In the genomic region with DNA sequence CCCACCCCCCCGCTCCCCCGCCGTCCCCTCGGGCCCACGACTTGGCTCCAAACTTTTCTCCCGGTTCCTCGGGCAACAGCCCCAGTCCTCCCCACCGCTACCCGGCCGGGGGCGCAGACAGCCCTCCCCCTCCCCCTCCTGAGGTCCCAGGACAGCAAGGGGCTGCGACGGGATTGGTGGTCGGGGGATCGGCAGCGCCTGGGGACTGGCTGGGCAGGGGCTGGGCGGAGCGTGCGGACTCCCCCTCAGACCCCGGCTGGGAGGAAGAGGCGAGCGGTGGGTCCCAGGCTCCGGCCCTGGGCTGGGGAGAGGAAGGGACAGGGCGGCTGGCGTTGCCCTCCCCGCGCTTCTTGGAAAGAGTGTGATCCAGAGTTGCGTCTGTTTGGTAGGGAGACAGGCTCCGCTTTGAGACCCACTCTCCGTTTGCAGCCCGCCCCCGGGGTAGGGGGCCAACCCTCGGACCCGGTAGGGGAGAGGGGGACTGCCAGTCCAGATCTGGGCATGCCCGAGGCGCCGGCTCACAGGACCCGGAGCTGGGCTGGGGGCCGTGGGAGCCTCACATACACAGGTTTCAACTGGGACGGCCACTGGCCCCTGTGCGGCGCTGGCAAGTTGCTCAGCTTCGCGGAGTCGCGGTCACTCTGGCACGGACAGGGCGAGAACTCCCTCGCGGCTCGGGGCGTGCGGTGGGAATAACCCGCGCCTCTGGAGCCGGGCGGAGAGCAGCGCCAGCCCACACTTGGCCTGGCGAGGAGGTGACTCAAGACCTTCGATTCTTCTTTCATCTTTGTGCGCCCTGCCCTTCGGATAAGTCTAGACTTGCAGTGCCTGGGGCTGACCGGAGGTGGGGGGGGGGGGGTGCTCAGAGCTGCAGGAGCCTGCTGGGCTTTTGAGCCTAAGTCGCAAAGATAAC, we compare ENCODE assay signal across 1 cellular context.
A peak's percentile ranks its signal among the peaks of the same experiment; 100 is the strongest.
TF ChIP-seq lines count a peak whose summit lies in the region.

No MANE protein-coding gene starts in this region.

TF ChIP-seq in HepG2, 621 proteins besides CTCF, POLR2A, EP300 and RAD21 (continued from another document):
- TF ChIP-seq CBX5 (CRISPR knock-in tag; IDR thresholded peaks at IDR 0.05; ENCODE audit: borderline replicate concordance), result 0 out of 2 replicates have a peak, but pooled peaks have one; percentile 10
- no peak; the same call in 1 of the 2 replicates for TF ChIP-seq ZNF772 (CRISPR knock-in tag; IDR thresholded peaks at IDR 0.05)
- TF ChIP-seq, protein P1, sequence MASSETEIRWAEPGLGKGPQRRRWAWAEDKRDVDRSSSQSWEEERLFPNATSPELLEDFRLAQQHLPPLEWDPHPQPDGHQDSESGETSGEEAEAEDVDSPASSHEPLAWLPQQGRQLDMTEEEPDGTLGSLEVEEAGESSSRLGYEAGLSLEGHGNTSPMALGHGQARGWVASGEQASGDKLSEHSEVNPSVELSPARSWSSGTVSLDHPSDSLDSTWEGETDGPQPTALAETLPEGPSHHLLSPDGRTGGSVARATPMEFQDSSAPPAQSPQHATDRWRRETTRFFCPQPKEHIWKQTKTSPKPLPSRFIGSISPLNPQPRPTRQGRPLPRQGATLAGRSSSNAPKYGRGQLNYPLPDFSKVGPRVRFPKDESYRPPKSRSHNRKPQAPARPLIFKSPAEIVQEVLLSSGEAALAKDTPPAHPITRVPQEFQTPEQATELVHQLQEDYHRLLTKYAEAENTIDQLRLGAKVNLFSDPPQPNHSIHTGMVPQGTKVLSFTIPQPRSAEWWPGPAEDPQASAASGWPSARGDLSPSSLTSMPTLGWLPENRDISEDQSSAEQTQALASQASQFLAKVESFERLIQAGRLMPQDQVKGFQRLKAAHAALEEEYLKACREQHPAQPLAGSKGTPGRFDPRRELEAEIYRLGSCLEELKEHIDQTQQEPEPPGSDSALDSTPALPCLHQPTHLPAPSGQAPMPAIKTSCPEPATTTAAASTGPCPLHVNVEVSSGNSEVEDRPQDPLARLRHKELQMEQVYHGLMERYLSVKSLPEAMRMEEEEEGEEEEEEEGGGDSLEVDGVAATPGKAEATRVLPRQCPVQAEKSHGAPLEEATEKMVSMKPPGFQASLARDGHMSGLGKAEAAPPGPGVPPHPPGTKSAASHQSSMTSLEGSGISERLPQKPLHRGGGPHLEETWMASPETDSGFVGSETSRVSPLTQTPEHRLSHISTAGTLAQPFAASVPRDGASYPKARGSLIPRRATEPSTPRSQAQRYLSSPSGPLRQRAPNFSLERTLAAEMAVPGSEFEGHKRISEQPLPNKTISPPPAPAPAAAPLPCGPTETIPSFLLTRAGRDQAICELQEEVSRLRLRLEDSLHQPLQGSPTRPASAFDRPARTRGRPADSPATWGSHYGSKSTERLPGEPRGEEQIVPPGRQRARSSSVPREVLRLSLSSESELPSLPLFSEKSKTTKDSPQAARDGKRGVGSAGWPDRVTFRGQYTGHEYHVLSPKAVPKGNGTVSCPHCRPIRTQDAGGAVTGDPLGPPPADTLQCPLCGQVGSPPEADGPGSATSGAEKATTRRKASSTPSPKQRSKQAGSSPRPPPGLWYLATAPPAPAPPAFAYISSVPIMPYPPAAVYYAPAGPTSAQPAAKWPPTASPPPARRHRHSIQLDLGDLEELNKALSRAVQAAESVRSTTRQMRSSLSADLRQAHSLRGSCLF (CRISPR knock-in tag; IDR thresholded peaks at IDR 0.05; ENCODE audit: borderline replicate concordance), result 0 out of 2 replicates have a peak, but pooled peaks have one; percentile 23
- TF ChIP-seq ZNF577 (CRISPR knock-in tag; IDR thresholded peaks at IDR 0.05; ENCODE audit: borderline replicate concordance, low read depth), result no peak
- TF ChIP-seq NFRKB (IDR thresholded peaks at IDR 0.05), result no peak
- no peak for TF ChIP-seq KLF9 (CRISPR knock-in tag; IDR thresholded peaks at IDR 0.05; ENCODE audit: low read depth)
- TF ChIP-seq, protein P2, sequence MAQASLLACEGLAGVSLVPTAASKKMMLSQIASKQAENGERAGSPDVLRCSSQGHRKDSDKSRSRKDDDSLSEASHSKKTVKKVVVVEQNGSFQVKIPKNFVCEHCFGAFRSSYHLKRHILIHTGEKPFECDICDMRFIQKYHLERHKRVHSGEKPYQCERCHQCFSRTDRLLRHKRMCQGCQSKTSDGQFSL (CRISPR knock-in tag; IDR thresholded peaks at IDR 0.05), result 0 out of 2 replicates have a peak, but pooled peaks have one; percentile 78
- TF ChIP-seq RXRB (CRISPR knock-in tag; IDR thresholded peaks at IDR 0.05; ENCODE audit: borderline replicate concordance), result no peak; the same call in 1 of the 2 replicates
- 0 out of 2 replicates have a peak, but pooled peaks have one; percentile 11 for TF ChIP-seq GATAD2A (CRISPR knock-in tag; IDR thresholded peaks at IDR 0.05)
- peak; percentile 72; the same call in 1 of the 2 replicates for TF ChIP-seq AHR (CRISPR knock-in tag; IDR thresholded peaks at IDR 0.05)
- TF ChIP-seq, protein P3, sequence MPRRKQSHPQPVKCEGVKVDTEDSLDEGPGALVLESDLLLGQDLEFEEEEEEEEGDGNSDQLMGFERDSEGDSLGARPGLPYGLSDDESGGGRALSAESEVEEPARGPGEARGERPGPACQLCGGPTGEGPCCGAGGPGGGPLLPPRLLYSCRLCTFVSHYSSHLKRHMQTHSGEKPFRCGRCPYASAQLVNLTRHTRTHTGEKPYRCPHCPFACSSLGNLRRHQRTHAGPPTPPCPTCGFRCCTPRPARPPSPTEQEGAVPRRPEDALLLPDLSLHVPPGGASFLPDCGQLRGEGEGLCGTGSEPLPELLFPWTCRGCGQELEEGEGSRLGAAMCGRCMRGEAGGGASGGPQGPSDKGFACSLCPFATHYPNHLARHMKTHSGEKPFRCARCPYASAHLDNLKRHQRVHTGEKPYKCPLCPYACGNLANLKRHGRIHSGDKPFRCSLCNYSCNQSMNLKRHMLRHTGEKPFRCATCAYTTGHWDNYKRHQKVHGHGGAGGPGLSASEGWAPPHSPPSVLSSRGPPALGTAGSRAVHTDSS (CRISPR knock-in tag; conservative IDR thresholded peaks at IDR 0.05), result 0 out of 2 replicates have a peak, but pooled peaks have one; percentile 31
- 0 out of 2 replicates have a peak, but pooled peaks have one; percentile 42 for TF ChIP-seq ZNF737 (CRISPR knock-in tag; IDR thresholded peaks at IDR 0.05; ENCODE audit: borderline replicate concordance)
- TF ChIP-seq, protein P4, sequence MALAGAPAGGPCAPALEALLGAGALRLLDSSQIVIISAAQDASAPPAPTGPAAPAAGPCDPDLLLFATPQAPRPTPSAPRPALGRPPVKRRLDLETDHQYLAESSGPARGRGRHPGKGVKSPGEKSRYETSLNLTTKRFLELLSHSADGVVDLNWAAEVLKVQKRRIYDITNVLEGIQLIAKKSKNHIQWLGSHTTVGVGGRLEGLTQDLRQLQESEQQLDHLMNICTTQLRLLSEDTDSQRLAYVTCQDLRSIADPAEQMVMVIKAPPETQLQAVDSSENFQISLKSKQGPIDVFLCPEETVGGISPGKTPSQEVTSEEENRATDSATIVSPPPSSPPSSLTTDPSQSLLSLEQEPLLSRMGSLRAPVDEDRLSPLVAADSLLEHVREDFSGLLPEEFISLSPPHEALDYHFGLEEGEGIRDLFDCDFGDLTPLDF (CRISPR knock-in tag; IDR thresholded peaks at IDR 0.05), result 0 out of 2 replicates have a peak, but pooled peaks have one; percentile 40
- no peak for TF ChIP-seq ZBTB3 (CRISPR knock-in tag; IDR thresholded peaks at IDR 0.05; ENCODE audit: borderline replicate concordance, low read depth)
- TF ChIP-seq ZBTB21 (CRISPR knock-in tag; IDR thresholded peaks at IDR 0.05), result no peak
- TF ChIP-seq NFKB2 (CRISPR knock-in tag; IDR thresholded peaks at IDR 0.05; ENCODE audit: borderline replicate concordance), result peak; percentile 36; the same call in 1 of the 2 replicates
- TF ChIP-seq ESRRA (CRISPR knock-in tag; IDR thresholded peaks at IDR 0.05; ENCODE audit: low read depth), result no peak
- TF ChIP-seq RFXAP (CRISPR knock-in tag; IDR thresholded peaks at IDR 0.05; ENCODE audit: borderline replicate concordance), result peak; percentile 21; the same call in 1 of the 2 replicates
- no peak for TF ChIP-seq ZNF619 (CRISPR knock-in tag; IDR thresholded peaks at IDR 0.05)
- 0 out of 2 replicates have a peak, but pooled peaks have one; percentile 4 for TF ChIP-seq FOXA3 (CRISPR knock-in tag; IDR thresholded peaks at IDR 0.05)
- TF ChIP-seq TMF1 (CRISPR knock-in tag; IDR thresholded peaks at IDR 0.05; ENCODE audit: low read depth), result 0 out of 2 replicates have a peak, but pooled peaks have one; percentile 66
- TF ChIP-seq, protein P5, sequence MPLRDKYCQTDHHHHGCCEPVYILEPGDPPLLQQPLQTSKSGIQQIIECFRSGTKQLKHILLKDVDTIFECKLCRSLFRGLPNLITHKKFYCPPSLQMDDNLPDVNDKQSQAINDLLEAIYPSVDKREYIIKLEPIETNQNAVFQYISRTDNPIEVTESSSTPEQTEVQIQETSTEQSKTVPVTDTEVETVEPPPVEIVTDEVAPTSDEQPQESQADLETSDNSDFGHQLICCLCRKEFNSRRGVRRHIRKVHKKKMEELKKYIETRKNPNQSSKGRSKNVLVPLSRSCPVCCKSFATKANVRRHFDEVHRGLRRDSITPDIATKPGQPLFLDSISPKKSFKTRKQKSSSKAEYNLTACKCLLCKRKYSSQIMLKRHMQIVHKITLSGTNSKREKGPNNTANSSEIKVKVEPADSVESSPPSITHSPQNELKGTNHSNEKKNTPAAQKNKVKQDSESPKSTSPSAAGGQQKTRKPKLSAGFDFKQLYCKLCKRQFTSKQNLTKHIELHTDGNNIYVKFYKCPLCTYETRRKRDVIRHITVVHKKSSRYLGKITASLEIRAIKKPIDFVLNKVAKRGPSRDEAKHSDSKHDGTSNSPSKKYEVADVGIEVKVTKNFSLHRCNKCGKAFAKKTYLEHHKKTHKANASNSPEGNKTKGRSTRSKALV (CRISPR knock-in tag; IDR thresholded peaks at IDR 0.05), result 0 out of 2 replicates have a peak, but pooled peaks have one; percentile 26
- TF ChIP-seq PHF21A (CRISPR knock-in tag; IDR thresholded peaks at IDR 0.05), result peak; percentile 89
- TF ChIP-seq POLR2AphosphoS5 (IDR thresholded peaks at IDR 0.05; ENCODE audit: low read depth, low read length), result peak; percentile 62
- TF ChIP-seq, protein P6, sequence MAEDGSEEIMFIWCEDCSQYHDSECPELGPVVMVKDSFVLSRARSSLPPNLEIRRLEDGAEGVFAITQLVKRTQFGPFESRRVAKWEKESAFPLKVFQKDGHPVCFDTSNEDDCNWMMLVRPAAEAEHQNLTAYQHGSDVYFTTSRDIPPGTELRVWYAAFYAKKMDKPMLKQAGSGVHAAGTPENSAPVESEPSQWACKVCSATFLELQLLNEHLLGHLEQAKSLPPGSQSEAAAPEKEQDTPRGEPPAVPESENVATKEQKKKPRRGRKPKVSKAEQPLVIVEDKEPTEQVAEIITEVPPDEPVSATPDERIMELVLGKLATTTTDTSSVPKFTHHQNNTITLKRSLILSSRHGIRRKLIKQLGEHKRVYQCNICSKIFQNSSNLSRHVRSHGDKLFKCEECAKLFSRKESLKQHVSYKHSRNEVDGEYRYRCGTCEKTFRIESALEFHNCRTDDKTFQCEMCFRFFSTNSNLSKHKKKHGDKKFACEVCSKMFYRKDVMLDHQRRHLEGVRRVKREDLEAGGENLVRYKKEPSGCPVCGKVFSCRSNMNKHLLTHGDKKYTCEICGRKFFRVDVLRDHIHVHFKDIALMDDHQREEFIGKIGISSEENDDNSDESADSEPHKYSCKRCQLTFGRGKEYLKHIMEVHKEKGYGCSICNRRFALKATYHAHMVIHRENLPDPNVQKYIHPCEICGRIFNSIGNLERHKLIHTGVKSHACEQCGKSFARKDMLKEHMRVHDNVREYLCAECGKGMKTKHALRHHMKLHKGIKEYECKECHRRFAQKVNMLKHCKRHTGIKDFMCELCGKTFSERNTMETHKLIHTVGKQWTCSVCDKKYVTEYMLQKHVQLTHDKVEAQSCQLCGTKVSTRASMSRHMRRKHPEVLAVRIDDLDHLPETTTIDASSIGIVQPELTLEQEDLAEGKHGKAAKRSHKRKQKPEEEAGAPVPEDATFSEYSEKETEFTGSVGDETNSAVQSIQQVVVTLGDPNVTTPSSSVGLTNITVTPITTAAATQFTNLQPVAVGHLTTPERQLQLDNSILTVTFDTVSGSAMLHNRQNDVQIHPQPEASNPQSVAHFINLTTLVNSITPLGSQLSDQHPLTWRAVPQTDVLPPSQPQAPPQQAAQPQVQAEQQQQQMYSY (CRISPR knock-in tag; IDR thresholded peaks at IDR 0.05), result 0 out of 2 replicates have a peak, but pooled peaks have one; percentile 27
- no peak for TF ChIP-seq SP1 (IDR thresholded peaks at IDR 0.05)
- peak; percentile 23; the same call in 1 of the 2 replicates for TF ChIP-seq SP1 (CRISPR knock-in tag; IDR thresholded peaks at IDR 0.05)
- TF ChIP-seq MEIS2 (CRISPR knock-in tag; IDR thresholded peaks at IDR 0.05), result peak; percentile 47; the same call in 1 of the 2 replicates
- TF ChIP-seq ZNF264 (CRISPR knock-in tag; IDR thresholded peaks at IDR 0.05), result 0 out of 2 replicates have a peak, but pooled peaks have one; percentile 42
